Comparison of ENCODE assay signal across 1 cellular context in the genomic region with DNA sequence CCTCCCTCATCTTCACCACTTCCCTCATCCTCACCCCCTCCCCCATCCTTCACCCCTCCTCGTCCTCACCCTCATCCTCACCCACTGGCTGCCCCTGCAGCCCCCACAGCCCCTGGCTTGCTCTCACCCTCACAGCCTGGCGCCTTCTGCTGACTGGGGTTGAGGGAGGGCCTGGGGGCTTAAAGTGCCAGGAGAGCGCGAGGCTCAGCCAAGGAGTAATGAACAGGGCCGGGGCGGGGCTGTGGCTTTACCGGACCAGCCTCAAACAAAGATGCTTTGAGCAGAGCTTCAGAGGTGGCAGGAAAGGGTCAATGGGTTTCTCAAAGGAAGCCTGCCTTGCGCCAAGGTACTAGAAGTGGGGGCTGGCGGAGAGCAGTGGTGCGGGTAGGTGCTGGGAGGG.
TF ChIP-seq lines count a peak whose summit lies in the region.

A gene with protein sequence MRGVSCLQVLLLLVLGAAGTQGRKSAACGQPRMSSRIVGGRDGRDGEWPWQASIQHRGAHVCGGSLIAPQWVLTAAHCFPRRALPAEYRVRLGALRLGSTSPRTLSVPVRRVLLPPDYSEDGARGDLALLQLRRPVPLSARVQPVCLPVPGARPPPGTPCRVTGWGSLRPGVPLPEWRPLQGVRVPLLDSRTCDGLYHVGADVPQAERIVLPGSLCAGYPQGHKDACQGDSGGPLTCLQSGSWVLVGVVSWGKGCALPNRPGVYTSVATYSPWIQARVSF (minus strand): TSS at position 155 of the 400 bp plus-strand sequence. CDS start 1,013 bp downstream, outside the sequence.

TF ChIP-seq in H1, 55 proteins besides CTCF, POLR2A, EP300 and RAD21:
- TF ChIP-seq TCF12 (IDR thresholded peaks at IDR 0.05; ENCODE audit: low read depth, low read length) (no peak), CBX8 (IDR thresholded peaks at IDR 0.05; ENCODE audit: borderline replicate concordance, low read depth, low read length) (no peak), NRF1 (IDR thresholded peaks at IDR 0.05; ENCODE audit: low read depth, low read length) (no peak), TEAD4 (IDR thresholded peaks at IDR 0.05; ENCODE audit: low read depth, low read length) (no peak), YY1 (IDR thresholded peaks at IDR 0.05; ENCODE audit: low read depth, low read length) (no peak), PHF8 (conservative IDR thresholded peaks at IDR 0.05; ENCODE audit: low read depth, low read length) (no peak), TAF7 (optimal IDR thresholded peaks at IDR 0.05; ENCODE audit: borderline replicate concordance, low read depth, low read length) (no peak), SP4 (IDR thresholded peaks at IDR 0.05; ENCODE audit: low read length) (no peak), HDAC2 (IDR thresholded peaks at IDR 0.05; ENCODE audit: borderline replicate concordance in 1 of 2, low read depth in 2 of 2, low read length in 2 of 2) (no peak), MAFK (IDR thresholded peaks at IDR 0.05; ENCODE audit: low read depth, low read length) (no peak), JUN (IDR thresholded peaks at IDR 0.05; ENCODE audit: low read depth, low read length) (no peak), SAP30 (IDR thresholded peaks at IDR 0.05; ENCODE audit: insufficient read depth, insufficient replicate concordance, low read length) (no peak)
